24 cellular contexts compared by ENCODE assay signal in genomic region chr20:23370873-23371272, GRCh38. TPM values are rescaled to one million over a fixed set of nuclear protein-coding genes. Genes with fewer than 3 reads are reported as not detected.
DNase-seq lines count a peak whose midpoint lies in the region; ATAC-seq and TF ChIP-seq lines count a peak whose summit lies in the region.
"Had no signal": no experiment of that assay in that cellular context is flagged by ENCODE, and none has a peak within 500 bp of the region (broad histone marks: within the 10 kb centered on the region; RNA-seq: fewer than 3 reads in every experiment).

No MANE protein-coding gene starts in this region.

- peaks cover 5% of the 10 kb centered on the region for H4K20me1 ChIP-seq in OCI-LY7 (ENCODE audit: insufficient read depth, low read length)
- H4K20me1 ChIP-seq in osteoblast (ENCODE audit: insufficient read depth, low read length): peaks cover 30% of the 10 kb centered on the region

- H3K27ac ChIP-seq in OCI-LY7 (ENCODE audit: low read depth, low read length, poor library complexity, severe bottlenecking) (no peak overlapping the region), osteoblast (ENCODE audit: low read depth, low read length) (no peak overlapping the region)
- H3K27ac ChIP-seq: C4-2B, SK-N-MC had no signal

- H3K4me3 Mint-ChIP-seq in stimulated activated naive CD8-positive, alpha-beta T cell treated with anti-CD3 and anti-CD28 coated beads, Interleukin-15, Interleukin-2, amounts not matched to agents 100 ng/mL and 50 ng/mL, for 24 hours: no peak overlapping the region
- no peak overlapping the region for H3K4me3 Mint-ChIP-seq in stimulated activated naive CD8-positive, alpha-beta T cell treated with anti-CD3 and anti-CD28 coated beads, Interleukin-15, amount 100 ng/mL, for 72 hours
- H3K4me3 Mint-ChIP-seq in endothelial cell (ENCODE audit: unreplicated experiment): peak overlapping the region; percentile 1
- H3K4me3 Mint-ChIP-seq: B cell, IgD-negative memory B cell had no signal

- H3K27me3 Mint-ChIP-seq in stimulated activated naive CD8-positive, alpha-beta T cell treated with anti-CD3 and anti-CD28 coated beads, Interleukin-15, Interleukin-2, amounts not matched to agents 100 ng/mL and 50 ng/mL, for 24 hours: no peaks in the 10 kb centered on the region
- no peaks in the 10 kb centered on the region for H3K27me3 Mint-ChIP-seq in stimulated activated naive CD8-positive, alpha-beta T cell treated with anti-CD3 and anti-CD28 coated beads, Interleukin-15, amount 100 ng/mL, for 72 hours
- H3K27me3 Mint-ChIP-seq in endothelial cell (ENCODE audit: unreplicated experiment): peaks cover 2% of the 10 kb centered on the region
- H3K27me3 Mint-ChIP-seq: B cell, IgD-negative memory B cell had no signal

- H3K4me1 Mint-ChIP-seq in stimulated activated naive CD8-positive, alpha-beta T cell treated with anti-CD3 and anti-CD28 coated beads, Interleukin-15, Interleukin-2, amounts not matched to agents 100 ng/mL and 50 ng/mL, for 24 hours (ENCODE audit: low read depth): peaks cover 25% of the 10 kb centered on the region
- H3K4me1 Mint-ChIP-seq in stimulated activated naive CD8-positive, alpha-beta T cell treated with anti-CD3 and anti-CD28 coated beads, Interleukin-15, amount 100 ng/mL, for 72 hours: peaks cover 20% of the 10 kb centered on the region
- H3K4me1 Mint-ChIP-seq in endothelial cell (ENCODE audit: unreplicated experiment): no peaks in the 10 kb centered on the region

- H3K4me2 ChIP-seq in OCI-LY7 (ENCODE audit: low read length) (no peak overlapping the region), osteoblast (ENCODE audit: insufficient read depth, low read length) (no peak overlapping the region)

- no peak for TF ChIP-seq CTCF in OCI-LY7 (conservative IDR thresholded peaks at IDR 0.05; ENCODE audit: low read length)
- no peak for TF ChIP-seq CTCF in endothelial cell (IDR thresholded peaks at IDR 0.05; ENCODE audit: unreplicated experiment)
- TF ChIP-seq CTCF in GM10248 (IDR thresholded peaks at IDR 0.05; ENCODE audit: control extremely low read depth, extremely low read depth, low read depth, missing control alignments): no peak
- no peak for TF ChIP-seq CTCF in osteoblast (IDR thresholded peaks at IDR 0.05; ENCODE audit: extremely low read depth, low read depth, low read length)

- no peaks in the 10 kb centered on the region for H3K9me3 Mint-ChIP-seq in stimulated activated naive CD8-positive, alpha-beta T cell treated with anti-CD3 and anti-CD28 coated beads, Interleukin-15, Interleukin-2, amounts not matched to agents 100 ng/mL and 50 ng/mL, for 24 hours
- no peaks in the 10 kb centered on the region for H3K9me3 Mint-ChIP-seq in stimulated activated naive CD8-positive, alpha-beta T cell treated with anti-CD3 and anti-CD28 coated beads, Interleukin-15, amount 100 ng/mL, for 72 hours
- H3K9me3 Mint-ChIP-seq in endothelial cell (ENCODE audit: unreplicated experiment): no peaks in the 10 kb centered on the region
- H3K9me3 Mint-ChIP-seq: IgD-negative memory B cell had no signal

- peaks cover 75% of the 10 kb centered on the region for H3K36me3 Mint-ChIP-seq in stimulated activated naive CD8-positive, alpha-beta T cell treated with anti-CD3 and anti-CD28 coated beads, Interleukin-15, Interleukin-2, amounts not matched to agents 100 ng/mL and 50 ng/mL, for 24 hours (ENCODE audit: low read depth)
- H3K36me3 Mint-ChIP-seq in endothelial cell (ENCODE audit: low read depth, unreplicated experiment): peaks cover 23% of the 10 kb centered on the region

- no peak overlapping the region for H3K4me3 ChIP-seq in OCI-LY7 (ENCODE audit: low read depth, low read length, poor library complexity, severe bottlenecking)
- no peak overlapping the region for H3K4me3 ChIP-seq in osteoblast (ENCODE audit: insufficient read depth, low read length)
- H3K4me3 ChIP-seq: SK-N-MC had no signal

- H3K27ac Mint-ChIP-seq in stimulated activated naive CD8-positive, alpha-beta T cell treated with anti-CD3 and anti-CD28 coated beads, Interleukin-15, Interleukin-2, amounts not matched to agents 100 ng/mL and 50 ng/mL, for 24 hours: peak overlapping the region; percentile 26
- no peak overlapping the region for H3K27ac Mint-ChIP-seq in stimulated activated naive CD8-positive, alpha-beta T cell treated with anti-CD3 and anti-CD28 coated beads, Interleukin-15, amount 100 ng/mL, for 72 hours
- H3K27ac Mint-ChIP-seq in endothelial cell (ENCODE audit: unreplicated experiment): no peak overlapping the region
- H3K27ac Mint-ChIP-seq: B cell, IgD-negative memory B cell had no signal

- H2AFZ ChIP-seq in OCI-LY7 (ENCODE audit: low read length) (no peak overlapping the region), osteoblast (ENCODE audit: low read length) (no peak overlapping the region)

- CTCF ChIA-PET in OCI-LY7 (lab: Charles Lee; ENCODE audit: unreplicated experiment): no interaction called here
- CTCF ChIA-PET in GM10248 (lab: Yijun Ruan, JAX): interaction anchor here (1.3 kb wide), 1 partner anchor 21 kb away, joined by 3 read pairs; no protein-coding TSS in a partner anchor

- BruUV-seq in OCI-LY7 (replicated peaks; lab: Mats Ljungman, UMichigan): TSS peak; percentile 30

- H3K36me3 ChIP-seq in OCI-LY7 (ENCODE audit: insufficient read depth, low read length) (peaks cover 100% of the 10 kb centered on the region), osteoblast (ENCODE audit: insufficient read depth, low read length) (peaks cover 74% of the 10 kb centered on the region)

- peaks cover 24% of the 10 kb centered on the region; the same call in 1 of the 2 replicates for H3K79me2 ChIP-seq in OCI-LY7 (ENCODE audit: insufficient read depth, low read depth, low read length)
- peaks cover 58% of the 10 kb centered on the region for H3K79me2 ChIP-seq in osteoblast (ENCODE audit: insufficient read depth, low read length)

- no peaks in the 10 kb centered on the region for H3K9me2 ChIP-seq in OCI-LY7 (ENCODE audit: insufficient read depth, low read length)

- H3K4me1 ChIP-seq in OCI-LY7 (ENCODE audit: insufficient read depth, low read length, poor library complexity, severe bottlenecking) (peaks cover 15% of the 10 kb centered on the region), osteoblast (ENCODE audit: insufficient read depth, low read length) (peaks cover 32% of the 10 kb centered on the region)

- POLR2A ChIA-PET in OCI-LY7 (lab: Charles Lee): no interaction called here
- POLR2A ChIA-PET in GM10248 (lab: Yijun Ruan, JAX): interaction anchor here (1.0 kb wide), 1 partner anchor 13 kb away, joined by 3 read pairs; no protein-coding TSS in a partner anchor

- intact Hi-C loops in OCI-LY7 (cut with micrococcal nuclease; ENCODE audit: unreplicated experiment): no loop called here

- H3K27me3 ChIP-seq in osteoblast (ENCODE audit: insufficient read depth, low read length): no peaks in the 10 kb centered on the region

- no peak for DNase-seq in stimulated activated naive CD8-positive, alpha-beta T cell treated with anti-CD3 and anti-CD28 coated beads, Interleukin-15, amount 100 ng/mL, for 72 hours
- no peak for DNase-seq in OCI-LY7 (ENCODE audit: low spot score)
- DNase-seq in endothelial cell (ENCODE audit: low spot score): no peak
- no peak for DNase-seq in DMS114 treated with DMSO at 0.1 percent for 48 hours (lab: John Stamatoyannopoulos, UW; ENCODE audit: unreplicated experiment)
- no peak for DNase-seq in GM10248 (ENCODE audit: extremely low spot score)
- no peak for DNase-seq in osteoblast (ENCODE audit: insufficient read length, low spot score, missing footprints)
- DNase-seq: DMS79, EL, GDM1, HCEC 1CT, NCI-H1048, NCI-H1417, NCI-H1694, NCI-H2081, NCI-H2227 treated with DMSO at 0.1 percent for 48 hours, NCI-H510A, NCI-H69, OCI-M1, SIG-M5 had no signal

- no peak for ATAC-seq in stimulated activated naive CD8-positive, alpha-beta T cell treated with anti-CD3 and anti-CD28 coated beads, Interleukin-15, amount 100 ng/mL, for 72 hours

- H3K9me3 ChIP-seq in OCI-LY7 (ENCODE audit: low read length) (0 out of 2 replicates have a peak, but pooled peaks cover 7% of the 10 kb centered on the region), osteoblast (ENCODE audit: low read depth, low read length) (no peaks in the 10 kb centered on the region)

RNA-seq across cellular contexts. Expression of gene GZF1, which starts 8.9 kb away (rescaled TPM):
- 9.3 and 17.7 TPM in 2 replicates for total RNA-seq in OCI-LY7 (2014; rRNA removed; shearing (Covaris generic))
- total RNA-seq in OCI-LY7 (2022) (17.1 and 20.1 TPM in 2 replicates), endothelial cell (ENCODE audit: unreplicated experiment) (9.6 TPM), osteoblast (13.0 and 14.5 TPM in 2 replicates)

RNA-seq across cellular contexts. Expression of gene NXT1, which starts 20.3 kb away (rescaled TPM):
- total RNA-seq in OCI-LY7 (2014; rRNA removed; shearing (Covaris generic)): 71.6 and 76.5 TPM in 2 replicates
- 33.7 and 33.9 TPM in 2 replicates for total RNA-seq in OCI-LY7 (2022)
- total RNA-seq in endothelial cell (ENCODE audit: unreplicated experiment): 24.5 TPM
- total RNA-seq in osteoblast: 12.7 and 18.5 TPM in 2 replicates

RNA-seq across cellular contexts. Expression of gene NAPB, which starts 50.4 kb away (rescaled TPM):
- total RNA-seq in OCI-LY7 (2014; rRNA removed; shearing (Covaris generic)): 9.3 and 12.5 TPM in 2 replicates
- total RNA-seq in OCI-LY7 (2022): 11.4 and 12.1 TPM in 2 replicates
- total RNA-seq in endothelial cell (ENCODE audit: unreplicated experiment): 9.6 TPM
- total RNA-seq in osteoblast: 9.4 and 14.1 TPM in 2 replicates
